11 cellular contexts compared by ENCODE assay signal in genomic region chr21:37005548-37006242, GRCh38. TPM values are rescaled to one million over a fixed set of nuclear protein-coding genes. Genes with fewer than 3 reads are reported as not detected.
DNase-seq lines count a peak whose midpoint lies in the region; ATAC-seq, FAIRE-seq and TF ChIP-seq lines count a peak whose summit lies in the region.
"Had no signal": no experiment of that assay in that cellular context is flagged by ENCODE, and none has a peak within 500 bp of the region (broad histone marks: within the 10 kb centered on the region; RNA-seq: fewer than 3 reads in every experiment).

No MANE protein-coding gene starts in this region.

- intact Hi-C loops in GM12878 (cut with micrococcal nuclease; ENCODE audit: unreplicated experiment): no loop called here

- H3K27me3 ChIP-seq in GM23248 (replicated peaks; ENCODE audit: insufficient read depth): no peaks in the 10 kb centered on the region
- H3K27me3 ChIP-seq in GM12878 (replicated peaks in 1 of 2; ENCODE audit: control insufficient read depth in 2 of 2, insufficient read depth in 2 of 2, low read length in 1 of 2): peaks cover 2 to 13% of the 10 kb centered on the region in 2 experiments; a peak in 2 of 4 replicates

- H3K27ac ChIP-seq in GM23248: no peak overlapping the region
- no peak overlapping the region for H3K27ac ChIP-seq in GM12878 (ENCODE audit: control insufficient read depth, insufficient read depth)
- H3K27ac ChIP-seq: right atrium auricular region had no signal

- H3K9ac ChIP-seq in GM23248 (no peak overlapping the region), GM12878 (ENCODE audit: control insufficient read depth, insufficient read depth, low read length) (no peak overlapping the region)

- 50 to 56% methylated on average over 50 to 57 of the region's 58 CpGs for WGBS in GM23248 (ENCODE audit: low coverage in 1 of 2, low lambda C conversion rate in 2 of 2, missing lambda C conversion rate in 2 of 2), 2 experiments
- 82% methylated on average over 40 of the region's 58 CpGs for WGBS in GM12878 (ENCODE audit: insufficient coverage, insufficient replicate concordance, low lambda C conversion rate, missing lambda C conversion rate)

- H3K9me3 ChIP-seq in GM23248 (ENCODE audit: low read depth): no peaks in the 10 kb centered on the region
- H3K9me3 ChIP-seq in GM12878 (replicated peaks; ENCODE audit: control insufficient read depth, insufficient read depth, low read length): no peaks in the 10 kb centered on the region; the same call in 2 of the 3 replicates
- H3K9me3 ChIP-seq: right atrium auricular region had no signal

- H3K9me2 ChIP-seq in GM23248 (ENCODE audit: insufficient read depth): no peaks in the 10 kb centered on the region

- in situ Hi-C loops in GM23248 (cut with MboI): no loop called here
- in situ Hi-C loops in GM12878 (cut with MboI): no loop called here

- no TSS peak for BruUV-seq in GM12878 (replicated peaks; lab: Mats Ljungman, UMichigan)

- ATAC-seq in GM12878 (no peak), HG03135 (IDR thresholded peaks at IDR 0.05; ENCODE audit: unreplicated experiment) (no peak), GM19328 (IDR thresholded peaks at IDR 0.05; ENCODE audit: unreplicated experiment) (no peak)

- POLR2A ChIA-PET in GM12878 (lab: Charles Lee): no interaction called here

- RAD21 ChIA-PET in GM12878 (lab: Charles Lee; ENCODE audit: unreplicated experiment): interaction anchor here (0.7 kb wide), 1 partner anchor 368 kb away, joined by 3 read pairs; no protein-coding TSS in a partner anchor

- H3K79me2 ChIP-seq in GM23248 (ENCODE audit: insufficient read depth) (no peaks in the 10 kb centered on the region), GM12878 (ENCODE audit: control insufficient read depth, insufficient read depth, low read length) (no peaks in the 10 kb centered on the region)

- peak overlapping the region; percentile 64; the same call in 1 of the 2 replicates for H3K4me3 ChIP-seq in GM23248
- H3K4me3 ChIP-seq in GM12878: no peak overlapping the region
- H3K4me3 ChIP-seq in iPS-11a (ENCODE audit: low read depth, low read length): peak overlapping the region; percentile 45
- H3K4me3 ChIP-seq in retinal pigment epithelial cell (ENCODE audit: low read length): peak overlapping the region; percentile 34

- TF ChIP-seq EP300 in GM12878 (IDR thresholded peaks at IDR 0.05; ENCODE audit: borderline replicate concordance in 1 of 2, control insufficient read depth in 1 of 2, low read depth in 2 of 2, low read length in 2 of 2): no peak

- SMC1A ChIA-PET in GM12878 (lab: Charles Lee; ENCODE audit: uncharacterized antibody, unreplicated experiment): no interaction called here

- H4K20me1 ChIP-seq in GM23248 (ENCODE audit: insufficient read depth): no peaks in the 10 kb centered on the region
- no peaks in the 10 kb centered on the region for H4K20me1 ChIP-seq in GM12878 (ENCODE audit: control insufficient read depth, insufficient read depth)

- H3K36me3 ChIP-seq in GM23248 (ENCODE audit: low read depth) (no peaks in the 10 kb centered on the region), GM12878 (ENCODE audit: control insufficient read depth in 2 of 2, insufficient read depth in 2 of 2, low read length in 1 of 2) (no peaks in the 10 kb centered on the region)
- H3K36me3 ChIP-seq: right atrium auricular region had no signal

- H3K4me1 ChIP-seq in GM23248 (ENCODE audit: insufficient read depth) (no peaks in the 10 kb centered on the region), GM12878 (ENCODE audit: control insufficient read depth, insufficient read depth, low read length) (no peaks in the 10 kb centered on the region; the same call in 1 of the 2 replicates)

- no peak for TF ChIP-seq RAD21 in GM12878 (IDR thresholded peaks at IDR 0.05; ENCODE audit: insufficient read depth, low read depth, low read length)

- H3K4me2 ChIP-seq in GM23248 (ENCODE audit: unreplicated experiment) (peak overlapping the region; percentile 68), GM12878 (ENCODE audit: control insufficient read depth, insufficient read depth) (0 out of 2 replicates have a peak overlapping the region, but pooled peaks have one; percentile 33)

- no peak for TF ChIP-seq CTCF in GM12878 (IDR thresholded peaks at IDR 0.05 in 2 of 3, conservative IDR thresholded peaks at IDR 0.05 in 1 of 3; ENCODE audit: control insufficient read depth in 2 of 3, extremely low read depth in 1 of 3, insufficient read depth in 1 of 3, low read depth in 3 of 3, low read length in 3 of 3)
- TF ChIP-seq CTCF in retinal pigment epithelial cell (conservative IDR thresholded peaks at IDR 0.05; ENCODE audit: low read depth, low read length): no peak

- no peak for DNase-seq in GM23248
- no peak for DNase-seq in GM12878 (ENCODE audit: low read depth, low spot score)
- no peak for DNase-seq in retinal pigment epithelial cell (ENCODE audit: low read depth)
- no peak for DNase-seq in cerebellum (ENCODE audit: low spot score)
- DNase-seq in nucleus accumbens (lab: John Stamatoyannopoulos, UW): no peak

- no peak for FAIRE-seq in GM12878 (lab: Jason Lieb, UNC)
- FAIRE-seq: GM19239 had no signal

- H2AFZ ChIP-seq in GM23248 (peak overlapping the region; percentile 75), GM12878 (ENCODE audit: control insufficient read depth, low read depth, low read length) (no peak overlapping the region)

- CTCF ChIA-PET in GM12878 (lab: Yijun Ruan, JAX): interaction anchor here (1.3 kb wide), 1 partner anchor 29 kb away, joined by 3 read pairs; no protein-coding TSS in a partner anchor

- no peak for TF ChIP-seq POLR2A in GM12878 (IDR thresholded peaks at IDR 0.05; ENCODE audit: low read depth, low read length)

- H3F3A ChIP-seq in GM23248 (ENCODE audit: insufficient read depth): 0 out of 2 replicates have a peak, but pooled peaks cover 4% of the 10 kb centered on the region

TF ChIP-seq in GM12878, 131 proteins besides CTCF, POLR2A, EP300 and RAD21 (continues in another document):
- TF ChIP-seq ATF2 (IDR thresholded peaks at IDR 0.05; ENCODE audit: low read length) (no peak), SPI1 (IDR thresholded peaks at IDR 0.05; ENCODE audit: borderline replicate concordance, insufficient read depth, low read depth, low read length) (no peak), NBN (IDR thresholded peaks at IDR 0.05) (no peak), IKZF2 (IDR thresholded peaks at IDR 0.05) (no peak)

RNA-seq across cellular contexts. Expression of gene RIPPLY3, which starts 0.8 kb away (rescaled TPM):
- not detected in 2 replicates for total RNA-seq in GM23248 (2014; rRNA removed; shearing (Covaris generic))
- polyA plus RNA-seq in GM23248 (2016; fragmentation: Nextera tagmentation; extraction: Ambion mirVana): not detected in 2 replicates
- total RNA-seq in GM12878 (2013; cell fraction: nucleolus; rRNA removed): not detected in 2 replicates
- not detected in 2 replicates for total RNA-seq in GM12878 (2014; rRNA removed)
- not detected in 2 replicates for total RNA-seq in GM12878 (2014; rRNA removed; fragmentation: Illumina TruSeq; extraction: Trizol)
- not detected in 2 replicates for total RNA-seq in GM12878 (2021)
- not detected for polyA plus RNA-seq in GM12878 (2011; ENCODE audit: low read depth)
- polyA plus RNA-seq in GM12878 (2011; rRNA removed): not detected in 2 replicates
- polyA plus RNA-seq in GM12878 (2011; cell fraction: cytosol; rRNA removed): not detected in 2 replicates
- not detected in 2 replicates for polyA plus RNA-seq in GM12878 (2011; cell fraction: nucleus; rRNA removed)
- polyA plus RNA-seq in GM12878 (2012): not detected in 2 replicates
- polyA plus RNA-seq in GM12878 (2014; fragmentation: Illumina TruSeq; extraction: Trizol): not detected in 2 replicates
- not detected for polyA plus RNA-seq in GM12878 (2014; fragmentation: Nextera tagmentation; extraction: Ambion mirVana)
- polyA plus RNA-seq in GM12878 (2014; rRNA removed): not detected in 2 replicates
- not detected for polyA plus RNA-seq in GM12878 (2016; fragmentation: Nextera tagmentation; extraction: Ambion mirVana)
- not detected in 2 replicates for polyA minus RNA-seq in GM12878 (2011; rRNA and poly(A)+ RNA removed)
- polyA minus RNA-seq in GM12878 (2011; cell fraction: cytosol; rRNA and poly(A)+ RNA removed): not detected in 2 replicates
- polyA minus RNA-seq in GM12878 (2011; cell fraction: nucleus; rRNA and poly(A)+ RNA removed): not detected in 2 replicates
- 0.73 TPM for total RNA-seq in cerebellum
- total RNA-seq: right atrium auricular region; T-helper 2 cell treated with Interferon-gamma antibody and Interleukin-4, amounts not matched to agents 100 ng/mL and 5 ng/mL, for 36 hours had no signal

RNA-seq across cellular contexts. Expression of gene HLCS, which starts 39.2 kb away (rescaled TPM):
- 33.4 and 42.5 TPM in 2 replicates for total RNA-seq in GM23248 (2014; rRNA removed; shearing (Covaris generic))
- 21.4 and 21.9 TPM in 2 replicates for polyA plus RNA-seq in GM23248 (2016; fragmentation: Nextera tagmentation; extraction: Ambion mirVana)
- total RNA-seq in GM12878 (2013; cell fraction: nucleolus; rRNA removed): 39.1 and 48.4 TPM in 2 replicates
- total RNA-seq in GM12878 (2014; rRNA removed): 9.7 and 12.8 TPM in 2 replicates
- 9.5 and 11.4 TPM in 2 replicates for total RNA-seq in GM12878 (2014; rRNA removed; fragmentation: Illumina TruSeq; extraction: Trizol)
- 11.9 and 13.3 TPM in 2 replicates for total RNA-seq in GM12878 (2021)
- polyA plus RNA-seq in GM12878 (2011; ENCODE audit: low read depth): 4.9 TPM
- 10.0 and 10.1 TPM in 2 replicates for polyA plus RNA-seq in GM12878 (2011; rRNA removed)
- 6.2 and 7.1 TPM in 2 replicates for polyA plus RNA-seq in GM12878 (2011; cell fraction: cytosol; rRNA removed)
- 12.9 and 15.6 TPM in 2 replicates for polyA plus RNA-seq in GM12878 (2011; cell fraction: nucleus; rRNA removed)
- polyA plus RNA-seq in GM12878 (2012): 5.0 and 5.3 TPM in 2 replicates
- 9.9 and 11.0 TPM in 2 replicates for polyA plus RNA-seq in GM12878 (2014; fragmentation: Illumina TruSeq; extraction: Trizol)
- polyA plus RNA-seq in GM12878 (2014; fragmentation: Nextera tagmentation; extraction: Ambion mirVana): 1 to 10 TPM; 1.5 to 1.8 TPM
- 9.5 and 9.6 TPM in 2 replicates for polyA plus RNA-seq in GM12878 (2014; rRNA removed)
- 10 to 100 TPM in 1 of 2 experiments, 1 to 10 TPM in 1; 9.4 to 12.7 TPM for polyA plus RNA-seq in GM12878 (2016; fragmentation: Nextera tagmentation; extraction: Ambion mirVana)
- polyA minus RNA-seq in GM12878 (2011; rRNA and poly(A)+ RNA removed): 13.1 and 20.6 TPM in 2 replicates
- 3.5 and 3.7 TPM in 2 replicates for polyA minus RNA-seq in GM12878 (2011; cell fraction: cytosol; rRNA and poly(A)+ RNA removed)
- 11.6 and 15.7 TPM in 2 replicates for polyA minus RNA-seq in GM12878 (2011; cell fraction: nucleus; rRNA and poly(A)+ RNA removed)
- total RNA-seq in cerebellum: 21.2 TPM
